In the genomic region with DNA sequence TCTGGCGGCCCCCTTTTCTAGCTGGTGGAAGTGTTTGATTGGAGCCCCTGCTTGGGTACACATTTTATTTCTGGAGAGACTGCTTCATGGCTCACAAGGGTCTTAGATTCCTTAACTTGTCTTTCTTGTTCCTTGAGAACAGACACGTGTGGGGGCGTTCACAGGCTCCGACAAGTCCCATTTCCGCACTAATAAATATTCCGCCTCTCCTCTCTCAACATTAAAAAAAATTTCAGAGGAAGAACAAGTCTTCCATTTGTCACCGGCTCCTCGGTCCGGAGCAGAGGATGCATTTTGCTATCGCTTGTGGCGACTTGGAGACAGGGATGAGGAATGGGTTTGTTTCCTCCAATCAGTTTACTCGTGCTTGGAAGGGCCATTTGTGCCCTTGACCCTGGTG, we compare ENCODE assay signal across 24 cellular contexts.
"Had no signal": no experiment of that assay in that cellular context is flagged by ENCODE, and none has a peak within 500 bp of the region (broad histone marks: within the 10 kb centered on the region; RNA-seq: fewer than 3 reads in every experiment).

No MANE protein-coding gene starts in this region.

- H2AFZ ChIP-seq: parathyroid adenoma had no signal

- H3K4me2 ChIP-seq: smooth muscle cell had no signal

- ATAC-seq: left cardiac atrium; left lung; lower lobe of right lung; mucosa of descending colon; naive thymus-derived CD4-positive, alpha-beta T cell; natural killer cell treated with Interleukin-12 subunit alpha and Interleukin-12 subunit beta and Interleukin-15 and Interleukin-18, amount 100 ng/mL, for 72 hours; psoas muscle; right lobe of liver; stimulated activated memory B cell treated with anti-CD40 and anti-IgM and Interleukin-4, amounts not matched to agents 10 μg/mL and 1 μg/mL and 100 μg/mL, for 72 hours; stimulated activated naive CD8-positive, alpha-beta T cell treated with anti-CD3 and anti-CD28 coated beads, Interleukin-15, amount 100 ng/mL, for 72 hours had no signal

- H3K9me3 ChIP-seq: left lung, lower lobe of right lung, mucosa of descending colon, psoas muscle, right lobe of liver, tibial nerve, vagina had no signal

- H3K4me3 ChIP-seq: left lung, lower lobe of right lung, mucosa of descending colon, psoas muscle, right lobe of liver, smooth muscle cell, tibial nerve, vagina had no signal

- H3K4me1 ChIP-seq: lower lobe of right lung, parathyroid adenoma, psoas muscle, right lobe of liver had no signal

- H3K27me3 ChIP-seq: vagina had no signal

- H3K36me3 ChIP-seq: left lung, lower lobe of right lung, right lobe of liver, tibial nerve, vagina had no signal

- H3K27ac ChIP-seq: left lung, lower lobe of right lung, parathyroid adenoma, psoas muscle, right lobe of liver, tibial nerve, vagina had no signal

- H3K79me2 ChIP-seq: parathyroid adenoma had no signal

- H3K9ac ChIP-seq: parathyroid adenoma had no signal

- DNase-seq: hippocampal formation; kidney glomerular epithelial cell; left cardiac atrium; left lung; lower lobe of right lung; midbrain; mucosa of descending colon; naive thymus-derived CD4-positive, alpha-beta T cell; psoas muscle; right lobe of liver; stimulated activated CD4-positive, alpha-beta T cell treated with anti-CD3 and anti-CD28 coated beads, Interleukin-1b, Interleukin-23, amount 100 ng/mL, for 48 hours; stimulated activated CD4-positive, alpha-beta T cell treated with anti-CD3 and anti-CD28 coated beads, Interleukin-2, amount 100 ng/mL, for 48 hours; stimulated activated CD4-positive, alpha-beta T cell treated with anti-CD3 and anti-CD28 coated beads, Interleukin-4, amount 100 ng/mL, for 4 hours; stimulated activated CD8-positive, alpha-beta memory T cell treated with anti-CD3 and anti-CD28 coated beads, Interleukin-4, amount 100 ng/mL, for 48 hours; stimulated activated naive CD4-positive, alpha-beta T cell treated with Interleukin-2 at 50 U/mL for 16 hours; stimulated activated naive CD8-positive, alpha-beta T cell treated with anti-CD3 and anti-CD28 coated beads, Interleukin-15, amount 100 ng/mL, for 72 hours; substantia nigra had no signal

- FAIRE-seq: keratinocyte had no signal
